In genomic region chr6:155171109-155171746, GRCh38 we compare ENCODE assay signal across 8 cellular contexts.
DNase-seq lines count a peak whose midpoint lies in the region; ATAC-seq and TF ChIP-seq lines count a peak whose summit lies in the region.

No MANE protein-coding gene starts in this region.

- peak overlapping the region; percentile 39 for H3K27ac ChIP-seq in upper lobe of right lung

- H3K4me3 ChIP-seq in upper lobe of right lung, result peak overlapping the region; percentile 0

- DNase-seq in NCI-H2029 treated with DMSO at 0.1 percent for 48 hours (lab: John Stamatoyannopoulos, UW) (peak; percentile 3), fibroblast of gingiva (ENCODE audit: low read depth) (peak; percentile 92), pons (ENCODE audit: low spot score) (peak; percentile 63), upper lobe of right lung (no peak), NCI-H774 (lab: John Stamatoyannopoulos, UW) (no peak)
- peak; percentile 67 for DNase-seq in activated CD8-positive, alpha-beta memory T cell treated with anti-CD3 and anti-CD28 coated beads, Interleukin-2, amount 50 U/mL, for 4 hours

- peak; percentile 93 for ATAC-seq in GM18502 (IDR thresholded peaks at IDR 0.05; ENCODE audit: poor library complexity, unreplicated experiment)
- peak; percentile 91 for ATAC-seq in HG02610 (IDR thresholded peaks at IDR 0.05; ENCODE audit: unreplicated experiment)
- ATAC-seq in upper lobe of right lung, result no peak

- TF ChIP-seq CTCF in upper lobe of right lung (IDR thresholded peaks at IDR 0.05), result no peak

- no peaks in the 10 kb centered on the region for H3K9me3 ChIP-seq in upper lobe of right lung

- H3K36me3 ChIP-seq in upper lobe of right lung, result no peaks in the 10 kb centered on the region

- H3K27me3 ChIP-seq in upper lobe of right lung, result no peaks in the 10 kb centered on the region

- intact Hi-C loops in upper lobe of right lung (cut with DNase I), result loop anchor here (10.0 kb wide), 1 partner anchor 236 kb away; no protein-coding TSS in a partner anchor

- H3K4me1 ChIP-seq in upper lobe of right lung, result peaks cover 15% of the 10 kb centered on the region

Comparison
In these comparisons a context has a peak if more than half of its experiments do, and no peak if none do; other contexts are left out.
1. DNase-seq: peak in NCI-H2029 treated with DMSO at 0.1 percent for 48 hours (single experiment), activated CD8-positive, alpha-beta memory T cell treated with anti-CD3 and anti-CD28 coated beads, Interleukin-2, amount 50 U/mL, for 4 hours (single experiment), fibroblast of gingiva (single experiment) and pons (single experiment); none in upper lobe of right lung (single experiment) and NCI-H774 (single experiment).